28 cellular contexts compared by ENCODE assay signal in the genomic region with DNA sequence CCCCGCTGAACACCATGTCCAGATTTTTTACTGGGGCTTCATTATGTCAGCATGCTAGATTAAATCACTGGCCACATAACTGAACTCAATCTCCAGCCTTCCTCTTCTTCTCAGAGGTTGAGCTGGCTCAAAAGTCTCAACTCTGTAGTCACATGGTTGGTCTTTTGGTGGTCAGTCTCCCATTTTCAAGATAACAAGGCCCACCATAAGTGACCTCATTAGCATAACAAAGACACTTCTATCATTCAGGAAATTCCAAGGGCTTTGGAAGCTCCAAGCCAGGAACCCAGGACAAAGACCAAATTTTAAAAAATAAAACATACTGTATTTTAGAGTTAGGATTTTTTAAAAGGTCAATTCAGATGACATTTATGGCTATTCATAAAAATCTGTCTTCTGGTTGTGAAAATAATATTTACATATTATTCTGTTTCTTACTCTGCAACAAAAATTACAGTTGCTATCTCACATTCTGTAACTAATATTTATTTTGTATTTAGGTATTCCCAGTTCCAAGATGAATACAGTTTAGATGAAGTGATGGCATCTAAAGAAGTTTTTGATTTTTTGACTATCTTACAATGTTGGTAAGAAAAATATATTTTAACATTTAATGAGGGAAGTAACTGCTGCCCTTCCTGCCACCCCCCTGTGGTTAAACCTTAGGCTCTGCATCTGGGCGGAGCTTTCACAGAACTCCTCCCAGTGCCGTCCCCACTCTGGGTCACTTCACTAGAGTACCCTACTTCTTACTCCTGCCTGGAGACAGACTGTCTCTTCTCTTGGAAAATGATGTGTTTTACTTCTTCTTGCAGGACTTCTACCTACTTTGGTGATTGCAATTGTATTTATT. TPM values are rescaled to one million over a fixed set of nuclear protein-coding genes. Genes with fewer than 3 reads are reported as not detected.
A peak's percentile ranks its signal among the peaks of the same experiment; 100 is the strongest.
DNase-seq lines count a peak whose midpoint lies in the region; ATAC-seq and TF ChIP-seq lines count a peak whose summit lies in the region.
"Had no signal": no experiment of that assay in that cellular context is flagged by ENCODE, and none has a peak within 500 bp of the region (broad histone marks: within the 10 kb centered on the region; RNA-seq: fewer than 3 reads in every experiment).

No MANE protein-coding gene starts in this region.

- H3K4me1 Mint-ChIP-seq in T-helper 17 cell = peaks cover 3% of the 10 kb centered on the region
- H3K4me1 Mint-ChIP-seq: brain had no signal

- peak; percentile 1 for DNase-seq in GM12865 (ENCODE audit: low read depth)
- DNase-seq in T-helper 17 cell = no peak
- peak; percentile 58 for DNase-seq in iPS DF 4.7 (ENCODE audit: extremely low read depth, low spot score)
- DNase-seq in uterus = no peak
- DNase-seq in stimulated activated CD8-positive, alpha-beta memory T cell treated with anti-CD3 and anti-CD28 coated beads, Interleukin-4, amount 100 ng/mL, for 48 hours = no peak
- no peak for DNase-seq in NCI-H510A (lab: John Stamatoyannopoulos, UW)
- DNase-seq: activated CD4-positive, alpha-beta memory T cell treated with anti-CD3 and anti-CD28 coated beads, Interleukin-2, amount 10 ng/mL, durations not matched to agents 7 days and 5 days; activated effector memory CD4-positive, alpha-beta T cell treated with anti-CD3 and anti-CD28 coated beads, Interleukin-2, amount 50 U/mL, for 16 hours; effector CD8-positive, alpha-beta T cell; erythroblast; foreskin fibroblast; heart right ventricle; MM.1S; NCI-H1694 treated with DMSO at 0.1 percent for 48 hours; NCI-H2171 treated with DMSO at 0.1 percent for 48 hours; NCI-H526; sigmoid colon; SK-N-SH; stimulated activated CD4-positive, alpha-beta T cell treated with anti-CD3 and anti-CD28 coated beads, Interleukin-15, amount 100 ng/mL, for 24 hours; stomach; T1000; tibial artery had no signal

- H3K27me3 Mint-ChIP-seq in T-helper 17 cell = no peaks in the 10 kb centered on the region
- H3K27me3 Mint-ChIP-seq: activated CD4-positive, alpha-beta memory T cell treated with anti-CD3 and anti-CD28 coated beads, Interleukin-2, amount 10 ng/mL, durations not matched to agents 7 days and 5 days; brain had no signal

- peaks cover 0 to 22% of the 10 kb centered on the region in 2 experiments; a peak in 2 of 3 replicates for H3K36me3 ChIP-seq in HEK293 (ENCODE audit: control insufficient read depth in 2 of 2, insufficient read depth in 1 of 2, low read length in 2 of 2)
- no peaks in the 10 kb centered on the region for H3K36me3 ChIP-seq in uterus
- H3K36me3 ChIP-seq: prostate gland had no signal

- H3K9me3 ChIP-seq in HEK293 (ENCODE audit: control insufficient read depth, insufficient read depth, low read depth, low read length) = no peaks in the 10 kb centered on the region
- H3K9me3 ChIP-seq in T-helper 17 cell (ENCODE audit: control insufficient read depth, low read length, poor library complexity, severe bottlenecking) = no peaks in the 10 kb centered on the region
- H3K9me3 ChIP-seq in uterus = no peaks in the 10 kb centered on the region
- H3K9me3 ChIP-seq: heart right ventricle, prostate gland, sigmoid colon, SK-N-SH, stomach, tibial artery had no signal

- no peaks in the 10 kb centered on the region for H3K27me3 ChIP-seq in uterus
- H3K27me3 ChIP-seq: heart right ventricle, sigmoid colon, stomach, tibial artery had no signal

- ATAC-seq in T-helper 17 cell (no peak), GM21737 (IDR thresholded peaks at IDR 0.05; ENCODE audit: unreplicated experiment) (no peak)
- ATAC-seq: heart right ventricle had no signal

- H3K4me1 ChIP-seq in HEK293 (ENCODE audit: control insufficient read depth, insufficient read depth, low read length) = no peaks in the 10 kb centered on the region
- H3K4me1 ChIP-seq in uterus = no peaks in the 10 kb centered on the region
- H3K4me1 ChIP-seq: prostate gland, sigmoid colon, stomach, tibial artery had no signal

- H3K36me3 Mint-ChIP-seq in T-helper 17 cell (ENCODE audit: low read depth) = peaks cover 6% of the 10 kb centered on the region

- peak overlapping the region; percentile 32 for H3K27ac Mint-ChIP-seq in T-helper 17 cell
- H3K27ac Mint-ChIP-seq: activated CD4-positive, alpha-beta memory T cell treated with anti-CD3 and anti-CD28 coated beads, Interleukin-2, amount 10 ng/mL, durations not matched to agents 7 days and 5 days; brain had no signal

- H3K27ac ChIP-seq in HEK293 (ENCODE audit: extremely low read depth, low read depth, low read length) (no peak overlapping the region), uterus (no peak overlapping the region)
- H3K27ac ChIP-seq: C4-2B, heart right ventricle, prostate gland, sigmoid colon, stomach, tibial artery had no signal

- POLR2A ChIA-PET in HEK293 (lab: Yijun Ruan, JAX) = no interaction called here

- TF ChIP-seq POLR2A in uterus (IDR thresholded peaks at IDR 0.05) = no peak

- TF ChIP-seq CTCF in GM12865 (IDR thresholded peaks at IDR 0.05; ENCODE audit: insufficient read depth, low read depth, low read length, missing control alignments) = no peak
- no peak for TF ChIP-seq CTCF in HEK293 (tag by site-specific recombination; IDR thresholded peaks at IDR 0.05)
- no peak for TF ChIP-seq CTCF in uterus (IDR thresholded peaks at IDR 0.05)

- H3K4me3 ChIP-seq in GM12865 (ENCODE audit: low read depth, low read length) (no peak overlapping the region), HEK293 (ENCODE audit: low read depth, low read length) (no peak overlapping the region), uterus (no peak overlapping the region)
- H3K4me3 ChIP-seq: heart right ventricle, prostate gland, sigmoid colon, stomach, tibial artery had no signal

- CTCF ChIA-PET in HEK293 (lab: Yijun Ruan, JAX) = interaction anchor here (0.6 kb wide), 1 partner anchor 141 kb away, joined by 3 read pairs; no protein-coding TSS in a partner anchor

- intact Hi-C loops in uterus (cut with DNase I; ENCODE audit: low total_unique reads) = no loop called here

- no peak overlapping the region for H3K4me3 Mint-ChIP-seq in T-helper 17 cell
- H3K4me3 Mint-ChIP-seq: activated CD4-positive, alpha-beta memory T cell treated with anti-CD3 and anti-CD28 coated beads, Interleukin-2, amount 10 ng/mL, durations not matched to agents 7 days and 5 days; brain; neural crest cell had no signal

TF ChIP-seq in HEK293, 187 proteins besides CTCF, POLR2A, EP300 and RAD21:
- TF ChIP-seq ZNF391 (tag by site-specific recombination; IDR thresholded peaks at IDR 0.05; ENCODE audit: borderline replicate concordance, low read depth) (no peak), ZNF302 (tag by site-specific recombination; IDR thresholded peaks at IDR 0.05; ENCODE audit: low read depth) (no peak), ZNF530 (tag by site-specific recombination; IDR thresholded peaks at IDR 0.05; ENCODE audit: low read depth) (no peak), ZNF341 (tag by site-specific recombination; IDR thresholded peaks at IDR 0.05; ENCODE audit: low read depth) (peak; percentile 75)
- TF ChIP-seq, protein P1, sequence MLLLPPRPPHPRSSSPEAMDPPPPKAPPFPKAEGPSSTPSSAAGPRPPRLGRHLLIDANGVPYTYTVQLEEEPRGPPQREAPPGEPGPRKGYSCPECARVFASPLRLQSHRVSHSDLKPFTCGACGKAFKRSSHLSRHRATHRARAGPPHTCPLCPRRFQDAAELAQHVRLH (tag by site-specific recombination; IDR thresholded peaks at IDR 0.05) = no peak
- TF ChIP-seq, protein P2, sequence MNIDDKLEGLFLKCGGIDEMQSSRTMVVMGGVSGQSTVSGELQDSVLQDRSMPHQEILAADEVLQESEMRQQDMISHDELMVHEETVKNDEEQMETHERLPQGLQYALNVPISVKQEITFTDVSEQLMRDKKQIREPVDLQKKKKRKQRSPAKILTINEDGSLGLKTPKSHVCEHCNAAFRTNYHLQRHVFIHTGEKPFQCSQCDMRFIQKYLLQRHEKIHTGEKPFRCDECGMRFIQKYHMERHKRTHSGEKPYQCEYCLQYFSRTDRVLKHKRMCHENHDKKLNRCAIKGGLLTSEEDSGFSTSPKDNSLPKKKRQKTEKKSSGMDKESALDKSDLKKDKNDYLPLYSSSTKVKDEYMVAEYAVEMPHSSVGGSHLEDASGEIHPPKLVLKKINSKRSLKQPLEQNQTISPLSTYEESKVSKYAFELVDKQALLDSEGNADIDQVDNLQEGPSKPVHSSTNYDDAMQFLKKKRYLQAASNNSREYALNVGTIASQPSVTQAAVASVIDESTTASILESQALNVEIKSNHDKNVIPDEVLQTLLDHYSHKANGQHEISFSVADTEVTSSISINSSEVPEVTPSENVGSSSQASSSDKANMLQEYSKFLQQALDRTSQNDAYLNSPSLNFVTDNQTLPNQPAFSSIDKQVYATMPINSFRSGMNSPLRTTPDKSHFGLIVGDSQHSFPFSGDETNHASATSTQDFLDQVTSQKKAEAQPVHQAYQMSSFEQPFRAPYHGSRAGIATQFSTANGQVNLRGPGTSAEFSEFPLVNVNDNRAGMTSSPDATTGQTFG (tag by site-specific recombination; IDR thresholded peaks at IDR 0.05; ENCODE audit: borderline replicate concordance) = no peak
- TF ChIP-seq, protein P3, sequence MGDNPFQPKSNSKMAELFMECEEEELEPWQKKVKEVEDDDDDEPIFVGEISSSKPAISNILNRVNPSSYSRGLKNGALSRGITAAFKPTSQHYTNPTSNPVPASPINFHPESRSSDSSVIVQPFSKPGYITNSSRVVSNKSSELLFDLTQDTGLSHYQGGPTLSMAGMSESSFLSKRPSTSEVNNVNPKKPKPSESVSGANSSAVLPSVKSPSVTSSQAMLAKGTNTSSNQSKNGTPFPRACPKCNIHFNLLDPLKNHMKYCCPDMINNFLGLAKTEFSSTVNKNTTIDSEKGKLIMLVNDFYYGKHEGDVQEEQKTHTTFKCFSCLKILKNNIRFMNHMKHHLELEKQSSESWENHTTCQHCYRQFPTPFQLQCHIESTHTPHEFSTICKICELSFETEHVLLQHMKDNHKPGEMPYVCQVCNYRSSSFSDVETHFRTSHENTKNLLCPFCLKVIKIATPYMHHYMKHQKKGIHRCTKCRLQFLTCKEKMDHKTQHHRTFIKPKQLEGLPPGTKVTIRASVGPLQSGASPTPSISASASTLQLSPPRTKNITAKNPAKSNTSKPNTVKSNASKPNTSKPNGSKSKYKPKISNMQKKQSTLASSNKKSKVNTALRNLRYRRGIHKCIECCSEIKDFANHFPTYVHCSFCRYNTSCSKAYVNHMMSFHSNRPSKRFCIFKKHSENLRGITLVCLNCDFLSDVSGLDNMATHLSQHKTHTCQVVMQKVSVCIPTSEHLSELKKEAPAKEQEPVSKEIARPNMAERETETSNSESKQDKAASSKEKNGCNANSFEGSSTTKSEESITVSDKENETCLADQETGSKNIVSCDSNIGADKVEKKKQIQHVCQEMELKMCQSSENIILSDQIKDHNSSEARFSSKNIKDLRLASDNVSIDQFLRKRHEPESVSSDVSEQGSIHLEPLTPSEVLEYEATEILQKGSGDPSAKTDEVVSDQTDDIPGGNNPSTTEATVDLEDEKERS (tag by site-specific recombination; IDR thresholded peaks at IDR 0.05) = no peak
TF ChIP-seq in HEK293: peak in this region for 1.

RNA-seq across cellular contexts. Expression of a gene that starts 49.3 kb away (rescaled TPM):
- total RNA-seq in T-helper 17 cell = 10 to 100 TPM; 55.2 to 60.6 TPM
- total RNA-seq in uterus = 100 to 1,000 TPM in 1 of 4 donors, 10 to 100 TPM in 3; 29.2 to 151 (median 84.6) TPM

RNA-seq across cellular contexts. Expression of a gene that starts 54.9 kb away (rescaled TPM):
- total RNA-seq in T-helper 17 cell = 100 to 1,000 TPM; 134 to 140 TPM
- 100 to 1,000 TPM in 1 of 4 donors, 10 to 100 TPM in 3; 32.0 to 256 (median 90.6) TPM for total RNA-seq in uterus

Comparison
In these comparisons a context has a peak if more than half of its experiments do, and no peak if none do; other contexts are left out.
1. DNase-seq: peak in GM12865 (single experiment) and iPS DF 4.7 (single experiment); none in T-helper 17 cell (0 of 3), uterus (0 of 2), stimulated activated CD8-positive, alpha-beta memory T cell treated with anti-CD3 and anti-CD28 coated beads, Interleukin-4, amount 100 ng/mL, for 48 hours (single experiment) and NCI-H510A (single experiment).